In genomic region chr20:62602550-62602949, GRCh38 we compare ENCODE assay signal across 8 cellular contexts. TPM values are rescaled to one million over a fixed set of nuclear protein-coding genes. Genes with fewer than 3 reads are reported as not detected.
DNase-seq lines count a peak whose midpoint lies in the region; ATAC-seq, FAIRE-seq and TF ChIP-seq lines count a peak whose summit lies in the region.

No MANE protein-coding gene starts in this region.

- H3K27ac ChIP-seq in kidney (ENCODE audit: low read depth in 2 of 2, low read length in 2 of 2): no peak overlapping the region

- no peak overlapping the region for H3K4me3 ChIP-seq in MG63
- H3K4me3 ChIP-seq in kidney (ENCODE audit: low read length in 2 of 2): no peak overlapping the region

- H3K27me3 ChIP-seq in MG63: no peaks in the 10 kb centered on the region

- no peaks in the 10 kb centered on the region for H3K36me3 ChIP-seq in MG63
- no peaks in the 10 kb centered on the region for H3K36me3 ChIP-seq in kidney (ENCODE audit: control insufficient read depth in 1 of 2, insufficient read depth in 2 of 2, low read length in 2 of 2)

- intact Hi-C loops in kidney (cut with DNase I): no loop called here

- DNase-seq in AML-193 (lab: John Stamatoyannopoulos, UW) (peak; percentile 90 to 93), MG63 (peak; percentile 38), kidney (peak; percentile 78), DMS114 treated with DMSO at 0.1 percent for 48 hours (lab: John Stamatoyannopoulos, UW; ENCODE audit: unreplicated experiment) (no peak), GM19239 (ENCODE audit: insufficient read length, low spot score) (no peak)
- peak; percentile 36 for DNase-seq in activated T-cell treated with anti-CD3 and anti-CD28 coated beads, Interleukin-2, amount 50 U/mL, for 1 hour

- peaks cover 2% of the 10 kb centered on the region; the same call in 1 of the 2 replicates for H3K9me3 ChIP-seq in MG63
- H3K9me3 ChIP-seq in kidney (ENCODE audit: control insufficient read depth in 1 of 2, low read length in 2 of 2): no peaks in the 10 kb centered on the region

- peaks cover 7 to 28% of the 10 kb centered on the region in 2 donors for H3K4me1 ChIP-seq in kidney (ENCODE audit: control insufficient read depth in 1 of 2, insufficient read depth in 1 of 2, low read depth in 1 of 2, low read length in 2 of 2)

- TF ChIP-seq CTCF in kidney (IDR thresholded peaks at IDR 0.05; ENCODE audit: borderline replicate concordance, extremely low read depth, insufficient read depth): no peak

- no peak overlapping the region for H3K9ac ChIP-seq in kidney (ENCODE audit: low read length in 2 of 2)

- FAIRE-seq in kidney (lab: Jason Lieb, UNC) (no peak), GM19239 (lab: Jason Lieb, UNC) (no peak)

- ATAC-seq in GM21576 (IDR thresholded peaks at IDR 0.05; ENCODE audit: unreplicated experiment): no peak
- ATAC-seq in HG02938 (IDR thresholded peaks at IDR 0.05; ENCODE audit: unreplicated experiment): no peak

RNA-seq across cellular contexts. Expression of gene SLCO4A1, which starts 39.8 kb away (rescaled TPM):
- total RNA-seq in MG63 (2014; rRNA removed; shearing (Covaris generic); ENCODE audit: low replicate concordance): 10.7 and 23.0 TPM in 2 replicates
- 80.3 TPM for total RNA-seq in kidney
- polyA plus RNA-seq in kidney (ENCODE audit: insufficient read depth, low read depth, low replicate concordance): 12.4 TPM

Comparison
In these comparisons a context has a peak if more than half of its experiments do, and no peak if none do; other contexts are left out.
1. DNase-seq: peak in AML-193 (2 of 2), MG63 (single experiment), activated T-cell treated with anti-CD3 and anti-CD28 coated beads, Interleukin-2, amount 50 U/mL, for 1 hour (single experiment) and kidney (single experiment); none in DMS114 treated with DMSO at 0.1 percent for 48 hours (single experiment) and GM19239 (single experiment).